In genomic region chr7:10418985-10419384, GRCh38 we compare ENCODE assay signal across 2 cellular contexts.
TF ChIP-seq lines count a peak whose summit lies in the region.

No MANE protein-coding gene starts in this region.

TF ChIP-seq in IMR-90, 13 proteins besides CTCF, POLR2A, EP300 and RAD21 (continued from another document):
- TF ChIP-seq ELK1 (IDR thresholded peaks at IDR 0.05; ENCODE audit: borderline replicate concordance, low read depth, low read length) = no peak
- no peak for TF ChIP-seq RCOR1 (IDR thresholded peaks at IDR 0.05; ENCODE audit: insufficient replicate concordance, low read length)
- TF ChIP-seq MAFK (IDR thresholded peaks at IDR 0.05; ENCODE audit: low read depth, low read length) = peak; percentile 81

TF ChIP-seq in K562, 482 proteins besides CTCF, POLR2A, EP300 and RAD21 (continued from another document):
- no peak for TF ChIP-seq ZMIZ1 (IDR thresholded peaks at IDR 0.05; ENCODE audit: low read depth in 2 of 2, low read length in 2 of 2)
- no peak for TF ChIP-seq NFATC3 (IDR thresholded peaks at IDR 0.05)
- no peak for TF ChIP-seq PRMT5 (CRISPR knock-in tag; IDR thresholded peaks at IDR 0.05)
- TF ChIP-seq ZNF239 (CRISPR knock-in tag; IDR thresholded peaks at IDR 0.05) = no peak
- no peak for TF ChIP-seq CBX5 (IDR thresholded peaks at IDR 0.05; ENCODE audit: borderline replicate concordance, low read depth)
- no peak for TF ChIP-seq HES1 (IDR thresholded peaks at IDR 0.05; ENCODE audit: low read depth)
- no peak for TF ChIP-seq ZEB2 (IDR thresholded peaks at IDR 0.05)
- no peak for TF ChIP-seq ZBTB2 (IDR thresholded peaks at IDR 0.05)
- no peak for TF ChIP-seq KDM2B (CRISPR knock-in tag; IDR thresholded peaks at IDR 0.05)
TF ChIP-seq in K562: peak in this region for 5.
